Comparison of ENCODE assay signal across 1 cellular context in genomic region chr2:66555511-66556324, GRCh38.
TF ChIP-seq lines count a peak whose summit lies in the region.

No MANE protein-coding gene starts in this region.

TF ChIP-seq in K562, 482 proteins besides CTCF, POLR2A, EP300 and RAD21 (continued from another document):
- no peak for TF ChIP-seq MGA (IDR thresholded peaks at IDR 0.05)
